ENCODE assay signal across 1 cellular context in genomic region chr2:156401863-156402262, GRCh38.
A peak's percentile ranks its signal among the peaks of the same experiment; 100 is the strongest.
TF ChIP-seq lines count a peak whose summit lies in the region.

No MANE protein-coding gene starts in this region.

TF ChIP-seq in HepG2, 621 proteins besides CTCF, POLR2A, EP300 and RAD21 (continued from another document):
- peak; percentile 24; the same call in 1 of the 2 replicates for TF ChIP-seq ZNF646 (CRISPR knock-in tag; IDR thresholded peaks at IDR 0.05)
- TF ChIP-seq PAXIP1 (CRISPR knock-in tag; conservative IDR thresholded peaks at IDR 0.05) = 0 out of 2 replicates have a peak, but pooled peaks have one; percentile 14
- TF ChIP-seq ZNF224 (CRISPR knock-in tag; IDR thresholded peaks at IDR 0.05) = no peak
- TF ChIP-seq FOXK1 (CRISPR knock-in tag; IDR thresholded peaks at IDR 0.05; ENCODE audit: borderline replicate concordance, low read depth) = 0 out of 2 replicates have a peak, but pooled peaks have one; percentile 26
TF ChIP-seq in HepG2: peak in this region for 8.
